In the genomic region with DNA sequence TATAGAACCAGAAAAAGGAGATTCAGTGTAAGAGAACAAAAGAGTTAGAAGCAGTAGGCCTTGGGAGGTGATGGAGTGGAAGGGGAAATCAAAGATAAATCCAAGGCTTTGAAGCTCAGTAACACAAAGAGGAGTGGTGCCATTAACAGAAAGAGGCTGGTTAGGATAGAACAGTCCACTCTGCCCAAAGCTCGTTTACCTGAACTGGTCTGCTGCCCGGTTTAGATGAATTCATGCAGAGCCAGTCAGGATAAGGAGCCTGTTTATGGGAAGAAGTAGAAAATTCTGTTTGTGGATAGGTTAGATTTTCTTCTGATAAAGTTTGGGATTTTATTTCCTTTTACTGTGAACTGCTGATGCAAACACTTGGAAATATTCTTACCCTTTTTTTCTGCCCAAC, we compare ENCODE assay signal across 16 cellular contexts.
"Had no signal": no experiment of that assay in that cellular context is flagged by ENCODE, and none has a peak within 500 bp of the region (broad histone marks: within the 10 kb centered on the region; RNA-seq: fewer than 3 reads in every experiment).

No MANE protein-coding gene starts in this region.

- H3K27ac ChIP-seq: spleen had no signal

- H3K27me3 Mint-ChIP-seq: activated B cell treated with CpG ODN at 0.5 μM for 24 hours; activated CD4-positive, alpha-beta T cell treated with anti-CD3 and anti-CD28 coated beads, Interleukin-2, amount 10 ng/mL, durations not matched to agents 24 days and 14 days; activated T-helper 17 cell treated with anti-CD3 and anti-CD28 coated beads, Interleukin-2, amount 50 U/mL, for 72 hours; brain; T-cell; type B pancreatic cell had no signal

- H3K4me3 Mint-ChIP-seq: activated B cell treated with CpG ODN at 0.5 μM for 24 hours; activated CD4-positive, alpha-beta T cell treated with anti-CD3 and anti-CD28 coated beads, Interleukin-2, amount 10 ng/mL, durations not matched to agents 24 days and 14 days; activated naive CD4-positive, alpha-beta T cell treated with anti-CD3 and anti-CD28 coated beads for 36 hours; activated T-helper 17 cell treated with anti-CD3 and anti-CD28 coated beads, Interleukin-2, amount 50 U/mL, for 72 hours; brain; natural killer cell; T-cell; type B pancreatic cell had no signal

- H3K9me3 ChIP-seq: spleen had no signal

- H3K27ac Mint-ChIP-seq: activated B cell treated with CpG ODN at 0.5 μM for 24 hours; activated CD4-positive, alpha-beta T cell treated with anti-CD3 and anti-CD28 coated beads, Interleukin-2, amount 10 ng/mL, durations not matched to agents 24 days and 14 days; activated naive CD4-positive, alpha-beta T cell treated with anti-CD3 and anti-CD28 coated beads for 36 hours; activated T-helper 17 cell treated with anti-CD3 and anti-CD28 coated beads, Interleukin-2, amount 50 U/mL, for 72 hours; natural killer cell; T-cell; type B pancreatic cell had no signal

- ATAC-seq: activated T-helper 17 cell treated with anti-CD3 and anti-CD28 coated beads, Interleukin-2, amount 50 U/mL, for 72 hours; esophagus mucosa; natural killer cell; sciatic nerve; T-cell had no signal

- H3K27me3 ChIP-seq: spleen had no signal

- H3K9me3 Mint-ChIP-seq: activated B cell treated with CpG ODN at 0.5 μM for 24 hours; activated CD4-positive, alpha-beta T cell treated with anti-CD3 and anti-CD28 coated beads, Interleukin-2, amount 10 ng/mL, durations not matched to agents 24 days and 14 days; activated naive CD4-positive, alpha-beta T cell treated with anti-CD3 and anti-CD28 coated beads for 36 hours; activated T-helper 17 cell treated with anti-CD3 and anti-CD28 coated beads, Interleukin-2, amount 50 U/mL, for 72 hours; natural killer cell; T-cell had no signal

- H3K4me3 ChIP-seq: spleen had no signal

- DNase-seq: activated B cell treated with CpG ODN at 0.5 μM for 24 hours; activated CD4-positive, alpha-beta T cell treated with anti-CD3 and anti-CD28 coated beads, Interleukin-2, amount 10 ng/mL, durations not matched to agents 24 days and 14 days; activated naive CD4-positive, alpha-beta T cell treated with anti-CD3 and anti-CD28 coated beads for 36 hours; cerebellar nuclear complex; mammary epithelial cell; natural killer cell; nucleus accumbens; spleen; stimulated activated CD4-positive, alpha-beta T cell treated with anti-CD3 and anti-CD28 coated beads, Interleukin-1b, Interleukin-23, amount 100 ng/mL, for 48 hours; stimulated activated naive CD4-positive, alpha-beta T cell treated with Interleukin-2 at 50 U/mL for 16 hours; T-cell had no signal

- H3K36me3 Mint-ChIP-seq: natural killer cell had no signal
